In the genomic region with DNA sequence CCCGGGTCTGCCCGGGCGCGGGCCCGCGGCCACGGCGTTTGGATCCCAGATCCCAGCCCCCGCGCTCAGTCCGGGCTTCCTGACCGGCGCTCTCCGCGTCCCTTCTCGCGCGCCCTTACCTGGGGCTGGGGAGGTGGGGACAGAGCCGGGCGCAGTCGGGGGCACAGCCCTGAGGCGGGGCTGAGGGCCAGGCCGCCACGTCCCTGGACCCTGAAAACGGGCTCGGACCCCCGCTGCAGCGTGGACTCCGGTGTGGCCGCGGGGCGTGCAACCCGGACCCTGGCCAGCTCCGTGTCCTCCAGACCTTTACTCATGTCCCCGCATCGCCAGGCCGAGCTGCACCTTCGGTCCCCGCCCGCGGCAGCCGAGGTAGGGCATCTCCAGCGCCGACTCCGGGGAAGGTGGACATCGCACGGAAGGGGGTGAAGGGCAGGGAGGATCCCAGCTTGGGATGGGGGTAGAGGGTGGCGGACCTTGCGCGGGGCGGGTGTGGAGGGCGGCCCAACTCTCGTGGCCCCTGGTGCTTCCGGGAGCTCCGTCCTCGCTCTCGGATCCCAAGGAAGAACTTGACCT, we compare ENCODE assay signal across 2 cellular contexts.
A peak's percentile ranks its signal among the peaks of the same experiment; 100 is the strongest.
TF ChIP-seq lines count a peak whose summit lies in the region.

No MANE protein-coding gene starts in this region.

TF ChIP-seq in IMR-90, 13 proteins besides CTCF, POLR2A, EP300 and RAD21:
- no peak for TF ChIP-seq FOS (IDR thresholded peaks at IDR 0.05; ENCODE audit: low read depth, low read length)
- no peak for TF ChIP-seq RCOR1 (IDR thresholded peaks at IDR 0.05; ENCODE audit: insufficient replicate concordance, low read length)
- no peak for TF ChIP-seq SMC3 (IDR thresholded peaks at IDR 0.05; ENCODE audit: low read depth, low read length)
- no peak for TF ChIP-seq NFE2L2 (IDR thresholded peaks at IDR 0.05; ENCODE audit: low read depth, low read length)
- no peak for TF ChIP-seq RFX5 (IDR thresholded peaks at IDR 0.05; ENCODE audit: low read depth, low read length)
- TF ChIP-seq CHD1 (IDR thresholded peaks at IDR 0.05; ENCODE audit: low read depth, low read length): no peak
- no peak for TF ChIP-seq MAFK (IDR thresholded peaks at IDR 0.05; ENCODE audit: low read depth, low read length)
- TF ChIP-seq, protein P1, sequence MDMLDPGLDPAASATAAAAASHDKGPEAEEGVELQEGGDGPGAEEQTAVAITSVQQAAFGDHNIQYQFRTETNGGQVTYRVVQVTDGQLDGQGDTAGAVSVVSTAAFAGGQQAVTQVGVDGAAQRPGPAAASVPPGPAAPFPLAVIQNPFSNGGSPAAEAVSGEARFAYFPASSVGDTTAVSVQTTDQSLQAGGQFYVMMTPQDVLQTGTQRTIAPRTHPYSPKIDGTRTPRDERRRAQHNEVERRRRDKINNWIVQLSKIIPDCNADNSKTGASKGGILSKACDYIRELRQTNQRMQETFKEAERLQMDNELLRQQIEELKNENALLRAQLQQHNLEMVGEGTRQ (IDR thresholded peaks at IDR 0.05; ENCODE audit: low read depth, low read length): no peak
- TF ChIP-seq CEBPB (IDR thresholded peaks at IDR 0.05; ENCODE audit: low read depth, low read length): no peak
- no peak for TF ChIP-seq BHLHE40 (IDR thresholded peaks at IDR 0.05; ENCODE audit: low read depth, low read length)
- TF ChIP-seq, protein P2, sequence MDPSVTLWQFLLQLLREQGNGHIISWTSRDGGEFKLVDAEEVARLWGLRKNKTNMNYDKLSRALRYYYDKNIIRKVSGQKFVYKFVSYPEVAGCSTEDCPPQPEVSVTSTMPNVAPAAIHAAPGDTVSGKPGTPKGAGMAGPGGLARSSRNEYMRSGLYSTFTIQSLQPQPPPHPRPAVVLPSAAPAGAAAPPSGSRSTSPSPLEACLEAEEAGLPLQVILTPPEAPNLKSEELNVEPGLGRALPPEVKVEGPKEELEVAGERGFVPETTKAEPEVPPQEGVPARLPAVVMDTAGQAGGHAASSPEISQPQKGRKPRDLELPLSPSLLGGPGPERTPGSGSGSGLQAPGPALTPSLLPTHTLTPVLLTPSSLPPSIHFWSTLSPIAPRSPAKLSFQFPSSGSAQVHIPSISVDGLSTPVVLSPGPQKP (IDR thresholded peaks at IDR 0.05; ENCODE audit: borderline replicate concordance, low read depth, low read length): no peak
- TF ChIP-seq MAZ (IDR thresholded peaks at IDR 0.05; ENCODE audit: borderline replicate concordance, low read depth, low read length): no peak
- TF ChIP-seq MXI1 (IDR thresholded peaks at IDR 0.05; ENCODE audit: borderline replicate concordance, low read depth, low read length): no peak

TF ChIP-seq in endothelial cell of umbilical vein, 7 proteins besides CTCF, POLR2A, EP300 and RAD21:
- TF ChIP-seq EZH2 (IDR thresholded peaks at IDR 0.05; ENCODE audit: borderline replicate concordance, low read depth, low read length, severe bottlenecking): peak; percentile 53
- TF ChIP-seq, protein P3, sequence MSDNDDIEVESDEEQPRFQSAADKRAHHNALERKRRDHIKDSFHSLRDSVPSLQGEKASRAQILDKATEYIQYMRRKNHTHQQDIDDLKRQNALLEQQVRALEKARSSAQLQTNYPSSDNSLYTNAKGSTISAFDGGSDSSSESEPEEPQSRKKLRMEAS (IDR thresholded peaks at IDR 0.05; ENCODE audit: insufficient read depth, insufficient read length): no peak
TF ChIP-seq in endothelial cell of umbilical vein: peak in this region for 1.
